ENCODE assay signal across 26 cellular contexts in genomic region chr3:141080407-141080806, GRCh38. TPM values are rescaled to one million over a fixed set of nuclear protein-coding genes. Genes with fewer than 3 reads are reported as not detected.
"Had no signal": no experiment of that assay in that cellular context is flagged by ENCODE, and none has a peak within 500 bp of the region (broad histone marks: within the 10 kb centered on the region; RNA-seq: fewer than 3 reads in every experiment).

No MANE protein-coding gene starts in this region.

- H3K27ac ChIP-seq: heart right ventricle, right lobe of liver, skin epidermis, testis, upper lobe of left lung, VCaP had no signal

- H3K4me3 ChIP-seq: heart right ventricle, lung, right lobe of liver, skin epidermis, testis, upper lobe of left lung had no signal

- H3K36me3 ChIP-seq: heart right ventricle, right lobe of liver, upper lobe of left lung had no signal

- H3K9me3 ChIP-seq: heart right ventricle, right lobe of liver, testis, upper lobe of left lung had no signal

- H3K27me3 ChIP-seq: heart right ventricle, right lobe of liver, testis, upper lobe of left lung had no signal

- DNase-seq: activated CD4-positive, alpha-beta T cell treated with anti-CD3 and anti-CD28 coated beads, Interleukin-2, amount 10 ng/mL, durations not matched to agents 7 days and 5 days; activated CD4-positive, CD25-positive, alpha-beta regulatory T cell treated with anti-CD3 and anti-CD28 coated beads, Interleukin-2, amount 50 U/mL, for 72 hours; activated CD8-positive, alpha-beta T cell treated with anti-CD3 and anti-CD28 coated beads for 36 hours; activated gamma-delta T cell; activated naive CD4-positive, alpha-beta T cell treated with anti-CD3 and anti-CD28 coated beads, Interleukin-2, amount 50 U/mL, for 16 hours; activated naive CD8-positive, alpha-beta T cell treated with anti-CD3 and anti-CD28 coated beads, Interleukin-2, amount 50 U/mL, for 24 hours; effector CD4-positive, alpha-beta T cell; erythroblast; foreskin fibroblast; heart right ventricle; midbrain; nephron progenitor cell; occipital lobe; posterior cingulate gyrus; right lobe of liver; stimulated activated CD4-positive, alpha-beta T cell treated with anti-CD3 and anti-CD28 coated beads, Interleukin-2, amount 100 ng/mL, for 24 hours; stimulated activated naive CD4-positive, alpha-beta T cell; SW 1271; T-helper 17 cell; testis; upper lobe of left lung had no signal

- H3K4me1 ChIP-seq: right lobe of liver had no signal

RNA-seq across cellular contexts. Expression of gene SPSB4, which starts 29.3 kb away (rescaled TPM):
- total RNA-seq: activated CD4-positive, alpha-beta T cell treated with anti-CD3 and anti-CD28 coated beads, Interleukin-2, amount 10 ng/mL, durations not matched to agents 7 days and 5 days; activated CD8-positive, alpha-beta T cell treated with anti-CD3 and anti-CD28 coated beads for 36 hours; activated T-helper 1 cell treated with anti-CD3 and anti-CD28 coated beads, Interleukin-12 subunit alpha, Interleukin-12 subunit beta, Interleukin-2, Interleukin-4 antibody, amounts not matched to agents 30 ng/mL and 10 ng/mL and 1 ng/mL, durations not matched to agents 14 hours and 24 hours and 36 hours; fibroblast of lung; T-helper 17 cell had no signal
- polyA plus RNA-seq: fibroblast of lung had no signal
